Comparison of ENCODE assay signal across 8 cellular contexts in genomic region chrX:153766098-153766817, GRCh38. TPM values are rescaled to one million over a fixed set of nuclear protein-coding genes. Genes with fewer than 3 reads are reported as not detected.
DNase-seq lines count a peak whose midpoint lies in the region; ATAC-seq, FAIRE-seq and TF ChIP-seq lines count a peak whose summit lies in the region.

No MANE protein-coding gene starts in this region.

- no peak for TF ChIP-seq POLR2A in GM12892 (IDR thresholded peaks at IDR 0.05; ENCODE audit: low read depth, low read length)

- no peak overlapping the region for H3K27ac Mint-ChIP-seq in activated T-cell treated with anti-CD3 and anti-CD28 coated beads, Interleukin-2, amount 50 U/mL, for 72 hours

- intact Hi-C loops in left ventricle myocardium inferior (cut with micrococcal nuclease), result no loop called here

- no peaks in the 10 kb centered on the region for H3K36me3 ChIP-seq in left ventricle myocardium inferior

- peak overlapping the region; percentile 24 to 60 for H3K4me3 Mint-ChIP-seq in activated T-cell treated with anti-CD3 and anti-CD28 coated beads, Interleukin-2, amount 50 U/mL, for 72 hours

- no peak for TF ChIP-seq CTCF in left ventricle myocardium inferior (IDR thresholded peaks at IDR 0.05; ENCODE audit: borderline replicate concordance)

- H3K9me3 ChIP-seq in left ventricle myocardium inferior (replicated peaks), result no peaks in the 10 kb centered on the region

- ATAC-seq in activated T-cell treated with anti-CD3 and anti-CD28 coated beads, Interleukin-2, amount 50 U/mL, for 72 hours (replicated peaks in 1 of 2), result peak; percentile 58 to 59
- ATAC-seq in GM18858 (IDR thresholded peaks at IDR 0.05; ENCODE audit: unreplicated experiment), result no peak

- H3K4me1 ChIP-seq in left ventricle myocardium inferior, result peaks cover 22% of the 10 kb centered on the region

- H3K27me3 Mint-ChIP-seq in activated T-cell treated with anti-CD3 and anti-CD28 coated beads, Interleukin-2, amount 50 U/mL, for 72 hours (ENCODE audit: low read depth), result peaks cover 9% of the 10 kb centered on the region

- DNase-seq in GM12892 (ENCODE audit: insufficient read length), result peak; percentile 38
- peak; percentile 75 for DNase-seq in NCI-H2107 treated with DMSO at 0.1 percent for 48 hours (lab: John Stamatoyannopoulos, UW; ENCODE audit: unreplicated experiment)
- peak in 1 of 2 donors; percentile 33 for DNase-seq in activated T-cell treated with anti-CD3 and anti-CD28 coated beads, Interleukin-2, amount 50 U/mL, for 72 hours
- DNase-seq in left ventricle myocardium inferior, result no peak
- DNase-seq in stimulated activated CD4-positive, alpha-beta T cell treated with anti-CD3 and anti-CD28 coated beads, Interleukin-1b, Interleukin-23, amount 100 ng/mL, for 48 hours, result peak; percentile 28
- DNase-seq in NCI-H2081 (lab: John Stamatoyannopoulos, UW), result no peak
- DNase-seq in effector CD8-positive, alpha-beta T cell (lab: John Stamatoyannopoulos, UW), result no peak

- FAIRE-seq in GM12892 (lab: Jason Lieb, UNC), result no peak

- peaks cover 17% of the 10 kb centered on the region for H3K4me1 Mint-ChIP-seq in activated T-cell treated with anti-CD3 and anti-CD28 coated beads, Interleukin-2, amount 50 U/mL, for 72 hours (ENCODE audit: low read depth)

- H3K9me3 Mint-ChIP-seq in activated T-cell treated with anti-CD3 and anti-CD28 coated beads, Interleukin-2, amount 50 U/mL, for 72 hours, result no peaks in the 10 kb centered on the region

- H3K36me3 Mint-ChIP-seq in activated T-cell treated with anti-CD3 and anti-CD28 coated beads, Interleukin-2, amount 50 U/mL, for 72 hours (ENCODE audit: insufficient read depth in 2 of 2), result no peaks in the 10 kb centered on the region

- H3K27ac ChIP-seq in left ventricle myocardium inferior (replicated peaks), result peak overlapping the region; percentile 56

- peak overlapping the region; percentile 30 for H3K4me3 ChIP-seq in left ventricle myocardium inferior

- H3K27me3 ChIP-seq in left ventricle myocardium inferior (ENCODE audit: low read depth), result no peaks in the 10 kb centered on the region

RNA-seq across cellular contexts. Expression of gene PLXNB3, which starts 2.2 kb away (rescaled TPM):
- polyA plus RNA-seq in GM12892 (2012; ENCODE audit: missing spikeins), result not detected
- total RNA-seq in activated T-cell treated with anti-CD3 and anti-CD28 coated beads, Interleukin-2, amount 50 U/mL, for 72 hours, result 1 to 10 TPM in 1 of 2 donors, under 1 TPM in 1; 0.77 to 1.7 TPM
- 2.9 TPM for total RNA-seq in left ventricle myocardium inferior

RNA-seq across cellular contexts. Expression of gene SRPK3, which starts 14.6 kb away (rescaled TPM):
- polyA plus RNA-seq in GM12892 (2012; ENCODE audit: missing spikeins), result 0.32 TPM
- not detected for total RNA-seq in activated T-cell treated with anti-CD3 and anti-CD28 coated beads, Interleukin-2, amount 50 U/mL, for 72 hours
- total RNA-seq in left ventricle myocardium inferior, result 52.8 TPM

RNA-seq across cellular contexts. Expression of gene IDH3G, which starts 27.9 kb away (rescaled TPM):
- polyA plus RNA-seq in GM12892 (2012; ENCODE audit: missing spikeins), result 33.2 TPM
- total RNA-seq in activated T-cell treated with anti-CD3 and anti-CD28 coated beads, Interleukin-2, amount 50 U/mL, for 72 hours, result 10 to 100 TPM; 34.0 to 41.0 TPM
- 72.5 TPM for total RNA-seq in left ventricle myocardium inferior

RNA-seq across cellular contexts. Expression of gene SSR4, which starts 28.2 kb away (rescaled TPM):
- polyA plus RNA-seq in GM12892 (2012; ENCODE audit: missing spikeins), result 239 TPM
- total RNA-seq in activated T-cell treated with anti-CD3 and anti-CD28 coated beads, Interleukin-2, amount 50 U/mL, for 72 hours, result 100 to 1,000 TPM; 150 to 192 TPM
- 123 TPM for total RNA-seq in left ventricle myocardium inferior

RNA-seq across cellular contexts. Expression of gene ABCD1, which starts 41.6 kb away (rescaled TPM):
- polyA plus RNA-seq in GM12892 (2012; ENCODE audit: missing spikeins), result 0.47 TPM
- total RNA-seq in activated T-cell treated with anti-CD3 and anti-CD28 coated beads, Interleukin-2, amount 50 U/mL, for 72 hours, result 1 to 10 TPM; 8.0 to 8.3 TPM
- total RNA-seq in left ventricle myocardium inferior, result 16.0 TPM

Comparison
In these comparisons a context has a peak if more than half of its experiments do, and no peak if none do; other contexts are left out.
1. DNase-seq: peak in GM12892 (single experiment), NCI-H2107 treated with DMSO at 0.1 percent for 48 hours (single experiment) and stimulated activated CD4-positive, alpha-beta T cell treated with anti-CD3 and anti-CD28 coated beads, Interleukin-1b, Interleukin-23, amount 100 ng/mL, for 48 hours (single experiment); none in left ventricle myocardium inferior (single experiment), NCI-H2081 (0 of 2) and effector CD8-positive, alpha-beta T cell (single experiment).
2. RNA of gene SRPK3, which starts 14.6 kb away (total RNA-seq): 52.8 TPM in left ventricle myocardium inferior (single experiment); not detected in activated T-cell treated with anti-CD3 and anti-CD28 coated beads, Interleukin-2, amount 50 U/mL, for 72 hours; every median in the first group is over 10 times any median in the second.